31 cellular contexts compared by ENCODE assay signal in the genomic region with DNA sequence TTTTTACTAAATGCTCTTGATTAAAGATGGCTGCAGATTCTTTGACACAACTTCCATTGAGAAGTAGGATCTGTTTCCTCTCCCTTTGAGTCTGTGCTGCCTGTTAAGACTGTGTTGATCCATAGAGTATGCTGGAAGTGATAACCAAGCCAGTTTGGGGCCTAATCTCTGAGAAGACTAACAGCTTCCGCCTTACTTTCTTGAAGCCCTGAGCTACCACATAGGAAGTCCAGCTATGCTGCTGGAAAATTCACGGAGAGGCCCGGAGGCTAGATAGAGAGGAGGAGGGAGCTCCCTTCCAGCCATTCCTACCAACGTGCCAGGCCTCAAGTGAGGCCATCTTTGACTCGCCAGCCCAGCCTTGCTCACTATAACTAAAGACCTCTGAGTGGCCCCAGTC.
"Had no signal": no experiment of that assay in that cellular context is flagged by ENCODE, and none has a peak within 500 bp of the region (broad histone marks: within the 10 kb centered on the region; RNA-seq: fewer than 3 reads in every experiment).

No MANE protein-coding gene starts in this region.

- ATAC-seq: activated CD4-positive, alpha-beta T cell treated with anti-CD3 and anti-CD28 coated beads for 36 hours; activated naive CD4-positive, alpha-beta T cell treated with anti-CD3 and anti-CD28 coated beads, Interleukin-2, amount 50 U/mL, for 72 hours; activated T-cell treated with anti-CD3 and anti-CD28 coated beads, Interleukin-2, amount 50 U/mL, for 72 hours; effector memory CD8-positive, alpha-beta T cell; foreskin keratinocyte; gastrocnemius medialis; heart left ventricle had no signal

- FAIRE-seq: bronchial epithelial cell, TTC549 had no signal

- H3K36me3 ChIP-seq: esophagus muscularis mucosa, gastrocnemius medialis had no signal

- H3K4me3 ChIP-seq: ascending aorta, coronary artery, dorsolateral prefrontal cortex, esophagus muscularis mucosa, gastrocnemius medialis, heart left ventricle had no signal

- H3K4me1 Mint-ChIP-seq: activated CD4-positive, alpha-beta memory T cell treated with anti-CD3 and anti-CD28 coated beads, Interleukin-2, amount 10 ng/mL, durations not matched to agents 7 days and 5 days; activated naive CD8-positive, alpha-beta T cell treated with anti-CD3 and anti-CD28 coated beads, Interleukin-2, amount 10 ng/mL, durations not matched to agents 7 days and 5 days had no signal

- H3K27ac Mint-ChIP-seq: activated CD4-positive, alpha-beta memory T cell treated with anti-CD3 and anti-CD28 coated beads, Interleukin-2, amount 10 ng/mL, durations not matched to agents 7 days and 5 days; activated CD4-positive, alpha-beta T cell treated with anti-CD3 and anti-CD28 coated beads for 36 hours; activated CD4-positive, alpha-beta T cell treated with anti-CD3 and anti-CD28 coated beads, Interleukin-2, amount 10 ng/mL, durations not matched to agents 24 days and 14 days; activated naive CD4-positive, alpha-beta T cell treated with anti-CD3 and anti-CD28 coated beads, Interleukin-2, amount 10 ng/mL, durations not matched to agents 7 days and 5 days; activated naive CD8-positive, alpha-beta T cell treated with anti-CD3 and anti-CD28 coated beads, Interleukin-2, amount 10 ng/mL, durations not matched to agents 7 days and 5 days; activated T-cell treated with anti-CD3 and anti-CD28 coated beads, Interleukin-2, amount 50 U/mL, for 24 hours; activated T-cell treated with anti-CD3 and anti-CD28 coated beads, Interleukin-2, amount 50 U/mL, for 72 hours; dendritic cell treated with granulocyte-macrophage colony-stimulating factor and Interleukin-4, amounts not matched to agents 40 ng/mL and 50 ng/mL, for 4 days had no signal

- H3K27me3 Mint-ChIP-seq: activated CD4-positive, alpha-beta memory T cell treated with anti-CD3 and anti-CD28 coated beads, Interleukin-2, amount 10 ng/mL, durations not matched to agents 7 days and 5 days; activated CD4-positive, alpha-beta T cell treated with anti-CD3 and anti-CD28 coated beads for 36 hours; activated CD4-positive, alpha-beta T cell treated with anti-CD3 and anti-CD28 coated beads, Interleukin-2, amount 10 ng/mL, durations not matched to agents 24 days and 14 days; activated naive CD4-positive, alpha-beta T cell treated with anti-CD3 and anti-CD28 coated beads, Interleukin-2, amount 10 ng/mL, durations not matched to agents 7 days and 5 days; activated naive CD8-positive, alpha-beta T cell treated with anti-CD3 and anti-CD28 coated beads, Interleukin-2, amount 10 ng/mL, durations not matched to agents 7 days and 5 days; activated T-cell treated with anti-CD3 and anti-CD28 coated beads, Interleukin-2, amount 50 U/mL, for 24 hours; brain; central memory CD8-positive, alpha-beta T cell; dendritic cell treated with granulocyte-macrophage colony-stimulating factor and Interleukin-4, amounts not matched to agents 40 ng/mL and 50 ng/mL, for 4 days; effector memory CD8-positive, alpha-beta T cell had no signal

- H3K27me3 ChIP-seq: ascending aorta, dorsolateral prefrontal cortex, esophagus muscularis mucosa, foreskin keratinocyte, gastrocnemius medialis, heart left ventricle had no signal

- H3K4me1 ChIP-seq: ascending aorta, esophagus muscularis mucosa, foreskin keratinocyte, gastrocnemius medialis had no signal

- H3K9me3 Mint-ChIP-seq: activated CD4-positive, alpha-beta memory T cell treated with anti-CD3 and anti-CD28 coated beads, Interleukin-2, amount 10 ng/mL, durations not matched to agents 7 days and 5 days; activated CD4-positive, alpha-beta T cell treated with anti-CD3 and anti-CD28 coated beads, Interleukin-2, amount 10 ng/mL, durations not matched to agents 24 days and 14 days; activated naive CD4-positive, alpha-beta T cell treated with anti-CD3 and anti-CD28 coated beads, Interleukin-2, amount 10 ng/mL, durations not matched to agents 7 days and 5 days; activated naive CD4-positive, alpha-beta T cell treated with anti-CD3 and anti-CD28 coated beads, Interleukin-2, amount 50 U/mL, for 72 hours; activated naive CD8-positive, alpha-beta T cell treated with anti-CD3 and anti-CD28 coated beads, Interleukin-2, amount 10 ng/mL, durations not matched to agents 7 days and 5 days; activated T-cell treated with anti-CD3 and anti-CD28 coated beads, Interleukin-2, amount 50 U/mL, for 24 hours; activated T-cell treated with anti-CD3 and anti-CD28 coated beads, Interleukin-2, amount 50 U/mL, for 72 hours; central memory CD8-positive, alpha-beta T cell; dendritic cell treated with granulocyte-macrophage colony-stimulating factor and Interleukin-4, amounts not matched to agents 40 ng/mL and 50 ng/mL, for 4 days; effector memory CD8-positive, alpha-beta T cell had no signal

- H3K9me3 ChIP-seq: ascending aorta, esophagus muscularis mucosa, gastrocnemius medialis, heart left ventricle had no signal

- H3K4me3 Mint-ChIP-seq: activated CD4-positive, alpha-beta memory T cell treated with anti-CD3 and anti-CD28 coated beads, Interleukin-2, amount 10 ng/mL, durations not matched to agents 7 days and 5 days; activated CD4-positive, alpha-beta T cell treated with anti-CD3 and anti-CD28 coated beads for 36 hours; activated CD4-positive, alpha-beta T cell treated with anti-CD3 and anti-CD28 coated beads, Interleukin-2, amount 10 ng/mL, durations not matched to agents 24 days and 14 days; activated naive CD4-positive, alpha-beta T cell treated with anti-CD3 and anti-CD28 coated beads, Interleukin-2, amount 10 ng/mL, durations not matched to agents 7 days and 5 days; activated naive CD8-positive, alpha-beta T cell treated with anti-CD3 and anti-CD28 coated beads, Interleukin-2, amount 10 ng/mL, durations not matched to agents 7 days and 5 days; activated T-cell treated with anti-CD3 and anti-CD28 coated beads, Interleukin-2, amount 50 U/mL, for 24 hours; activated T-cell treated with anti-CD3 and anti-CD28 coated beads, Interleukin-2, amount 50 U/mL, for 72 hours; central memory CD8-positive, alpha-beta T cell; dendritic cell treated with granulocyte-macrophage colony-stimulating factor and Interleukin-4, amounts not matched to agents 40 ng/mL and 50 ng/mL, for 4 days; effector memory CD8-positive, alpha-beta T cell had no signal

- H3K27ac ChIP-seq: ascending aorta, coronary artery, esophagus muscularis mucosa, foreskin keratinocyte, gastrocnemius medialis, heart left ventricle had no signal

- H3K36me3 Mint-ChIP-seq: activated naive CD4-positive, alpha-beta T cell treated with anti-CD3 and anti-CD28 coated beads, Interleukin-2, amount 50 U/mL, for 72 hours had no signal

- DNase-seq: activated CD4-positive, alpha-beta memory T cell treated with anti-CD3 and anti-CD28 coated beads, Interleukin-2, amount 10 ng/mL, durations not matched to agents 7 days and 5 days; activated CD4-positive, alpha-beta T cell treated with anti-CD3 and anti-CD28 coated beads for 36 hours; activated CD4-positive, alpha-beta T cell treated with anti-CD3 and anti-CD28 coated beads, Interleukin-2, amount 10 ng/mL, durations not matched to agents 24 days and 14 days; activated CD4-positive, alpha-beta T cell treated with anti-CD3 and anti-CD28 coated beads, Interleukin-2, amount 50 U/mL, for 4 hours; activated CD4-positive, CD25-positive, alpha-beta regulatory T cell; activated CD4-positive, CD25-positive, alpha-beta regulatory T cell treated with anti-CD3 and anti-CD28 coated beads, Interleukin-2, amount 50 U/mL, for 72 hours; activated CD8-positive, alpha-beta memory T cell treated with anti-CD3 and anti-CD28 coated beads, Interleukin-2, amount 50 U/mL, for 48 hours; activated gamma-delta T cell; activated naive CD4-positive, alpha-beta T cell; activated naive CD4-positive, alpha-beta T cell treated with anti-CD3 and anti-CD28 coated beads, Interleukin-2, amount 10 ng/mL, durations not matched to agents 7 days and 5 days; activated naive CD8-positive, alpha-beta T cell treated with anti-CD3 and anti-CD28 coated beads, Interleukin-2, amount 10 ng/mL, durations not matched to agents 7 days and 5 days; activated T-cell treated with anti-CD3 and anti-CD28 coated beads for 4 hours; activated T-cell treated with anti-CD3 and anti-CD28 coated beads, Interleukin-2, amount 50 U/mL, for 24 hours; activated T-cell treated with anti-CD3 and anti-CD28 coated beads, Interleukin-2, amount 50 U/mL, for 72 hours; dorsolateral prefrontal cortex; effector memory CD8-positive, alpha-beta T cell; erythroblast; foreskin keratinocyte; gastrocnemius medialis; glutamatergic neuron; heart left ventricle; T-helper 2 cell had no signal
